In genomic region chr1:204688776-204689175, GRCh38 we compare ENCODE assay signal across 3 cellular contexts. TPM values are rescaled to one million over a fixed set of nuclear protein-coding genes. Genes with fewer than 3 reads are reported as not detected.
"Had no signal": no experiment of that assay in that cellular context is flagged by ENCODE, and none has a peak within 500 bp of the region (broad histone marks: within the 10 kb centered on the region; RNA-seq: fewer than 3 reads in every experiment).

No MANE protein-coding gene starts in this region.

- H3K4me3 ChIP-seq: GM12878 had no signal

- DNase-seq: GDM1, GF-D8 had no signal

- ATAC-seq: GM12878 had no signal

RNA-seq across cellular contexts. Expression of gene LRRN2, which starts 3.2 kb away (rescaled TPM):
- total RNA-seq: GM12878 had no signal
- polyA plus RNA-seq: GM12878 had no signal
